ENCODE assay signal across 10 cellular contexts in the genomic region with DNA sequence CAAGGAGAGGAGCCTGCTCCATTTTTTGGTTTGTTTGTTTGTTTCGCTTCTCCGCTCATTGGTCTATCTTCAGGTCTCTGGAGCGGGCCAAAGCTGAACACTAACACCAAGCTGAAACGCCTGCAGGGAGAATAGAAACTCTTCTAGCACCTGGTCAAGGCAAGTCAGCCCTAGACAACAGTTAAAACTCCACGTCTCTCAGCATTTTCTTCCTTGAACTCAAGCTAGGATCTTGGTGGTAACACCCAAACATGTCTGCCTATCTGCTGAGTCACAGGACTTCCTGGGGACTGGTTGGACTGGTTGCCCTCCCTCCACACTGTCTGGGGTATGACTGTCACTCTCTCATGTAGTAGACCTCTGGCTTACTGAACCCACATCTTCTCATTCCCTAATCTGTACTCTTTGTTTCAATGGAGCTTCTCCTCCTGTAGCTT. TPM values are rescaled to one million over a fixed set of nuclear protein-coding genes. Genes with fewer than 3 reads are reported as not detected.
DNase-seq lines count a peak whose midpoint lies in the region; ATAC-seq and TF ChIP-seq lines count a peak whose summit lies in the region.
"Had no signal": no experiment of that assay in that cellular context is flagged by ENCODE, and none has a peak within 500 bp of the region (broad histone marks: within the 10 kb centered on the region; RNA-seq: fewer than 3 reads in every experiment).

No MANE protein-coding gene starts in this region.

- H3K4me1 Mint-ChIP-seq in activated T-cell treated with anti-CD3 and anti-CD28 coated beads, Interleukin-2, amount 50 U/mL, for 4 hours (ENCODE audit: low read depth) = peaks cover 5% of the 10 kb centered on the region

- H3K9me3 Mint-ChIP-seq in activated T-cell treated with anti-CD3 and anti-CD28 coated beads, Interleukin-2, amount 50 U/mL, for 4 hours = no peaks in the 10 kb centered on the region

- H3K4me1 ChIP-seq in Panc1 (ENCODE audit: control insufficient read depth, insufficient read depth, low read length) (no peaks in the 10 kb centered on the region; the same call in 1 of the 2 replicates), fibroblast of lung (ENCODE audit: control insufficient read depth, extremely low read depth, insufficient read depth, low read length) (peaks cover 2% of the 10 kb centered on the region), tibial artery (peaks cover 0 to 10% (median 7%) of the 10 kb centered on the region in 4 donors)

- no peak overlapping the region for H3K9ac ChIP-seq in fibroblast of lung (ENCODE audit: insufficient read depth, low read length)

- H3K27ac ChIP-seq in Panc1 (ENCODE audit: low read length) (no peak overlapping the region), fibroblast of lung (ENCODE audit: insufficient read depth, low read length) (no peak overlapping the region), tibial artery (no peak overlapping the region)
- H3K27ac ChIP-seq: coronary artery, VCaP had no signal

- intact Hi-C loops in Panc1 (cut with micrococcal nuclease; ENCODE audit: unreplicated experiment) (no loop called here), tibial artery (cut with DNase I; ENCODE audit: low total_unique reads) (no loop called here)

- no peaks in the 10 kb centered on the region for H3K36me3 Mint-ChIP-seq in activated T-cell treated with anti-CD3 and anti-CD28 coated beads, Interleukin-2, amount 50 U/mL, for 4 hours (ENCODE audit: insufficient read depth)

- peak; percentile 82 for ATAC-seq in activated T-cell treated with anti-CD3 and anti-CD28 coated beads, Interleukin-2, amount 50 U/mL, for 4 hours
- peak; percentile 70; the same call in 1 of the 2 replicates for ATAC-seq in Panc1
- ATAC-seq in stimulated activated naive CD8-positive, alpha-beta T cell treated with anti-CD3 and anti-CD28 coated beads, Interleukin-15, Interleukin-2, amounts not matched to agents 100 U/mL and 50 U/mL, for 24 hours = peak; percentile 76

- no peak for DNase-seq in activated T-cell treated with anti-CD3 and anti-CD28 coated beads, Interleukin-2, amount 50 U/mL, for 4 hours
- no peak for DNase-seq in activated T-cell treated with anti-CD3 and anti-CD28 coated beads for 4 hours
- DNase-seq in Panc1 (ENCODE audit: low read depth, low spot score) = no peak
- peak in 1 of 2 donors; percentile 76 for DNase-seq in fibroblast of lung (ENCODE audit: low read depth in 2 of 2)
- DNase-seq in stimulated activated naive CD8-positive, alpha-beta T cell treated with anti-CD3 and anti-CD28 coated beads, Interleukin-15, Interleukin-2, amounts not matched to agents 100 U/mL and 50 U/mL, for 24 hours = no peak
- DNase-seq in superior temporal gyrus (ENCODE audit: extremely low spot score) = no peak
- DNase-seq in tibial artery = no peak
- no peak for DNase-seq in mucosa of gallbladder (ENCODE audit: low spot score)

- in situ Hi-C loops in Panc1 (cut with HindIII; ENCODE audit: low pct_unique_long_range_greater_than_20kb, low sequenced_read_pairs) = no loop called here

- H3K79me2 ChIP-seq in fibroblast of lung (ENCODE audit: control insufficient read depth, insufficient read depth, low read length) = no peaks in the 10 kb centered on the region

- H3K4me3 Mint-ChIP-seq in activated T-cell treated with anti-CD3 and anti-CD28 coated beads, Interleukin-2, amount 50 U/mL, for 4 hours = no peak overlapping the region

- peaks cover 8% of the 10 kb centered on the region for H3K27me3 Mint-ChIP-seq in activated T-cell treated with anti-CD3 and anti-CD28 coated beads, Interleukin-2, amount 50 U/mL, for 4 hours (ENCODE audit: low read depth)

- POLR2A ChIA-PET in Panc1 (lab: Charles Lee) = no interaction called here

- H3K27me3 ChIP-seq in Panc1 (ENCODE audit: control insufficient read depth, insufficient read depth, low read length) (no peaks in the 10 kb centered on the region), fibroblast of lung (ENCODE audit: control insufficient read depth, insufficient read depth, low read length) (no peaks in the 10 kb centered on the region), tibial artery (no peaks in the 10 kb centered on the region)

- no peak overlapping the region for H3K4me2 ChIP-seq in fibroblast of lung (ENCODE audit: extremely low read depth, insufficient read depth, low read length)

- CTCF ChIA-PET in Panc1 (lab: Charles Lee) = no interaction called here

- H2AFZ ChIP-seq in fibroblast of lung (ENCODE audit: low read length) = peak overlapping the region; percentile 23

- H4K20me1 ChIP-seq in fibroblast of lung (ENCODE audit: control insufficient read depth, extremely low read depth, insufficient read depth, low read length) = no peaks in the 10 kb centered on the region

- TF ChIP-seq CTCF in Panc1 (IDR thresholded peaks at IDR 0.05) (no peak), fibroblast of lung (conservative IDR thresholded peaks at IDR 0.05 in 1 of 2, IDR thresholded peaks at IDR 0.05 in 1 of 2; ENCODE audit: low read depth in 1 of 2, low read length in 2 of 2) (no peak), tibial artery (IDR thresholded peaks at IDR 0.05) (no peak)

- H3K9me3 ChIP-seq in Panc1 (ENCODE audit: control insufficient read depth, insufficient read depth, low read depth, low read length) (no peaks in the 10 kb centered on the region), fibroblast of lung (ENCODE audit: control insufficient read depth, insufficient read depth, low read depth, low read length) (no peaks in the 10 kb centered on the region), tibial artery (no peaks in the 10 kb centered on the region)

- H3K36me3 ChIP-seq in Panc1 (ENCODE audit: control insufficient read depth, insufficient read depth, low read length) = no peaks in the 10 kb centered on the region
- H3K36me3 ChIP-seq in fibroblast of lung (ENCODE audit: control insufficient read depth, insufficient read depth, low read length) = no peaks in the 10 kb centered on the region
- H3K36me3 ChIP-seq in tibial artery = no peaks in the 10 kb centered on the region

- H3K4me3 ChIP-seq in Panc1 (ENCODE audit: low read depth in 2 of 2, low read length in 2 of 2) = no peak overlapping the region
- no peak overlapping the region for H3K4me3 ChIP-seq in fibroblast of lung (replicated peaks in 1 of 4; ENCODE audit: control extremely low read depth in 1 of 4, insufficient read depth in 1 of 4, low read depth in 3 of 4, low read length in 4 of 4)
- no peak overlapping the region for H3K4me3 ChIP-seq in tibial artery
- H3K4me3 ChIP-seq: coronary artery had no signal

- no TSS peak for BruUV-seq in Panc1 (replicated peaks; lab: Mats Ljungman, UMichigan)

RNA-seq across cellular contexts. Expression of a gene that starts 23.9 kb away (rescaled TPM):
- 1 to 10 TPM; 5.6 to 6.9 (median 6.5) TPM for total RNA-seq in activated T-cell treated with anti-CD3 and anti-CD28 coated beads, Interleukin-2, amount 50 U/mL, for 4 hours
- total RNA-seq in Panc1 (2021; ENCODE audit: unreplicated experiment) (81.1 TPM), fibroblast of lung (127 and 173 TPM in 2 replicates), mucosa of gallbladder (81.1 TPM)
- polyA plus RNA-seq in Panc1 (2012; ENCODE audit: insufficient read length) = 56.5 TPM
- 184 and 190 TPM in 2 replicates for polyA plus RNA-seq in fibroblast of lung
- 107 and 125 TPM in 2 replicates for polyA plus RNA-seq in fibroblast of lung (2012)
- polyA minus RNA-seq in fibroblast of lung (ENCODE audit: low replicate concordance) = 147 and 168 TPM in 2 replicates

Comparison
In these comparisons a context has a peak if more than half of its experiments do, and no peak if none do; other contexts are left out.
1. RNA of a gene that starts 23.9 kb away (total RNA-seq): 127 to 173 TPM in fibroblast of lung, 81.1 TPM in Panc1 (single experiment) and 81.1 TPM in mucosa of gallbladder (single experiment); 5.6 to 6.9 TPM in activated T-cell treated with anti-CD3 and anti-CD28 coated beads, Interleukin-2, amount 50 U/mL, for 4 hours; every median in the first group is over 10 times any median in the second.
2. Peak in every context shown above with its lines, with median percentiles within 50 percentile points of each other: ATAC-seq.